Comparison of ENCODE assay signal across 16 cellular contexts in genomic region chr11:125412509-125412908, GRCh38.
DNase-seq lines count a peak whose midpoint lies in the region; ATAC-seq, FAIRE-seq and TF ChIP-seq lines count a peak whose summit lies in the region.
"Had no signal": no experiment of that assay in that cellular context is flagged by ENCODE, and none has a peak within 500 bp of the region (broad histone marks: within the 10 kb centered on the region; RNA-seq: fewer than 3 reads in every experiment).

No MANE protein-coding gene starts in this region.

- CTCF ChIA-PET in CD8-positive, alpha-beta T cell (lab: Charles Lee), result interaction anchor here (1.7 kb wide), 1 partner anchor 8 kb away, joined by 12 read pairs; no protein-coding TSS in a partner anchor

- H3K4me1 Mint-ChIP-seq in nephron progenitor cell, result peaks cover 42% of the 10 kb centered on the region
- H3K4me1 Mint-ChIP-seq in CD8-positive, alpha-beta T cell (ENCODE audit: low read depth), result no peaks in the 10 kb centered on the region
- H3K4me1 Mint-ChIP-seq: B cell had no signal

- TF ChIP-seq CTCF in bronchial epithelial cell (IDR thresholded peaks at IDR 0.05; ENCODE audit: insufficient read depth, low read length, severe bottlenecking) (no peak), foreskin keratinocyte (conservative IDR thresholded peaks at IDR 0.05) (no peak), nephron progenitor cell (IDR thresholded peaks at IDR 0.05) (no peak), spleen (IDR thresholded peaks at IDR 0.05 in 8 of 11, conservative IDR thresholded peaks at IDR 0.05 in 3 of 11) (no peak)
- TF ChIP-seq CTCF in CD8-positive, alpha-beta T cell (IDR thresholded peaks at IDR 0.05), result no peak

- peak; percentile 18 for FAIRE-seq in bronchial epithelial cell (lab: Jason Lieb, UNC)
- FAIRE-seq: A204.1, GM12878 had no signal

- no peaks in the 10 kb centered on the region for H3K27me3 ChIP-seq in bronchial epithelial cell (ENCODE audit: control insufficient read depth, insufficient read depth, low read length)
- peaks cover 8% of the 10 kb centered on the region for H3K27me3 ChIP-seq in foreskin keratinocyte
- peaks cover 0 to 32% (median 0%) of the 10 kb centered on the region in 7 donors for H3K27me3 ChIP-seq in spleen (replicated peaks in 1 of 7)
- H3K27me3 ChIP-seq in CD8-positive, alpha-beta T cell (ENCODE audit: insufficient read depth, low read length), result no peaks in the 10 kb centered on the region

- H3K27ac Mint-ChIP-seq in nephron progenitor cell, result peak overlapping the region; percentile 62
- H3K27ac Mint-ChIP-seq in CD8-positive, alpha-beta T cell, result no peak overlapping the region
- H3K27ac Mint-ChIP-seq: B cell; CD4-positive, alpha-beta T cell; HFFc6 had no signal

- peaks cover 20% of the 10 kb centered on the region for H3K4me1 ChIP-seq in foreskin keratinocyte
- no peaks in the 10 kb centered on the region for H3K4me1 ChIP-seq in spleen
- no peaks in the 10 kb centered on the region for H3K4me1 ChIP-seq in CD8-positive, alpha-beta T cell (ENCODE audit: insufficient read depth, low read length)

- intact Hi-C loops in spleen (cut with DNase I; ENCODE audit: low total_unique reads), result no loop called here
- intact Hi-C loops in CD8-positive, alpha-beta T cell (cut with DNase I, micrococcal nuclease), result no loop called here

- no peaks in the 10 kb centered on the region for H3K9me3 ChIP-seq in spleen
- no peaks in the 10 kb centered on the region for H3K9me3 ChIP-seq in CD8-positive, alpha-beta T cell (ENCODE audit: low read length)
- H3K9me3 ChIP-seq: HAP-1 had no signal

- no peaks in the 10 kb centered on the region for H3K36me3 ChIP-seq in bronchial epithelial cell (ENCODE audit: control insufficient read depth, insufficient read depth, low read length)
- peaks cover 0 to 4% (median 0%) of the 10 kb centered on the region in 6 donors for H3K36me3 ChIP-seq in spleen
- no peaks in the 10 kb centered on the region for H3K36me3 ChIP-seq in CD8-positive, alpha-beta T cell (ENCODE audit: insufficient read depth, low read length)
- H3K36me3 ChIP-seq: HAP-1 had no signal

- H3K4me3 ChIP-seq in bronchial epithelial cell (ENCODE audit: low read depth, low read length), result no peak overlapping the region
- H3K4me3 ChIP-seq in spleen, result no peak overlapping the region
- no peak overlapping the region for H3K4me3 ChIP-seq in CD8-positive, alpha-beta T cell (ENCODE audit: low read depth, low read length)
- H3K4me3 ChIP-seq: GM12878, HAP-1 had no signal

- H3K36me3 Mint-ChIP-seq in nephron progenitor cell (ENCODE audit: low read depth), result peaks cover 60% of the 10 kb centered on the region
- no peaks in the 10 kb centered on the region for H3K36me3 Mint-ChIP-seq in CD8-positive, alpha-beta T cell

- no peak for TF ChIP-seq POLR2A in spleen (IDR thresholded peaks at IDR 0.05)

- no peak overlapping the region for H3K27ac ChIP-seq in foreskin keratinocyte
- H3K27ac ChIP-seq in spleen, result no peak overlapping the region
- H3K27ac ChIP-seq in CD8-positive, alpha-beta T cell (ENCODE audit: low read depth, low read length), result no peak overlapping the region
- H3K27ac ChIP-seq: HL-60 had no signal

- ATAC-seq in foreskin keratinocyte (peak; percentile 18), GM21526 (IDR thresholded peaks at IDR 0.05; ENCODE audit: low FRiP score, unreplicated experiment) (no peak)
- ATAC-seq in CD8-positive, alpha-beta T cell, result no peak
- ATAC-seq: GM12878 had no signal

- H3K4me3 Mint-ChIP-seq in nephron progenitor cell, result no peak overlapping the region
- H3K4me3 Mint-ChIP-seq in CD8-positive, alpha-beta T cell, result no peak overlapping the region
- H3K4me3 Mint-ChIP-seq: B cell; CD4-positive, alpha-beta T cell; HFFc6 had no signal

- H3K27me3 Mint-ChIP-seq in nephron progenitor cell (ENCODE audit: low read depth, poor library complexity), result no peaks in the 10 kb centered on the region
- H3K27me3 Mint-ChIP-seq in CD8-positive, alpha-beta T cell (ENCODE audit: low read depth), result peaks cover 16% of the 10 kb centered on the region

- 77 to 87% (median 77%) methylated on average over 7 of the region's 7 CpGs for WGBS in spleen, 5 donors

- no peaks in the 10 kb centered on the region for H3K9me3 Mint-ChIP-seq in nephron progenitor cell
- H3K9me3 Mint-ChIP-seq in CD8-positive, alpha-beta T cell, result no peaks in the 10 kb centered on the region
- H3K9me3 Mint-ChIP-seq: CD4-positive, alpha-beta T cell; HFFc6 had no signal

- POLR2A ChIA-PET in CD8-positive, alpha-beta T cell (lab: Charles Lee), result no interaction called here

- DNase-seq in bronchial epithelial cell (ENCODE audit: low read depth) (peak; percentile 35), foreskin keratinocyte (peak; percentile 57 to 77), nephron progenitor cell (no peak), spleen (peak; percentile 38), NCI-H2196 treated with DMSO at 0.1 percent for 48 hours (lab: John Stamatoyannopoulos, UW; ENCODE audit: unreplicated experiment) (no peak)
- DNase-seq in CD8-positive, alpha-beta T cell, result no peak
- DNase-seq: CD4-positive, alpha-beta T cell; DMS79; GOT3; HFFc6 had no signal

Comparison
In these comparisons a context has a peak if more than half of its experiments do, and no peak if none do; other contexts are left out.
1. DNase-seq: peak in bronchial epithelial cell (single experiment), foreskin keratinocyte (2 of 2) and spleen (single experiment); none in nephron progenitor cell (single experiment), CD8-positive, alpha-beta T cell (0 of 7) and NCI-H2196 treated with DMSO at 0.1 percent for 48 hours (single experiment).